In genomic region chr7:112752576-112752975, GRCh38 we compare ENCODE assay signal across 37 cellular contexts.
"Had no signal": no experiment of that assay in that cellular context is flagged by ENCODE, and none has a peak within 500 bp of the region (broad histone marks: within the 10 kb centered on the region; RNA-seq: fewer than 3 reads in every experiment).

No MANE protein-coding gene starts in this region.

- H3K27ac ChIP-seq: brain microvascular endothelial cell, KMS-11, RWPE1, VCaP had no signal

- H3K9ac ChIP-seq: KMS-11 had no signal

- DNase-seq: activated B cell treated with CpG ODN at 0.5 μM for 24 hours; activated CD4-positive, alpha-beta memory T cell treated with anti-CD3 and anti-CD28 coated beads for 36 hours; activated CD4-positive, alpha-beta T cell treated with anti-CD3 and anti-CD28 coated beads for 4 hours; activated CD4-positive, alpha-beta T cell treated with anti-CD3 and anti-CD28 coated beads, Interleukin-2, amount 50 U/mL, for 1 hour; activated CD4-positive, CD25-positive, alpha-beta regulatory T cell treated with anti-CD3 and anti-CD28 coated beads, Interleukin-2, amount 50 U/mL, for 72 hours; activated CD8-positive, alpha-beta memory T cell treated with anti-CD3 and anti-CD28 coated beads, Interleukin-2, amount 50 U/mL, for 48 hours; activated effector memory CD4-positive, alpha-beta T cell treated with Interleukin-2 at 50 U/mL for 16 hours; activated naive CD4-positive, alpha-beta T cell treated with anti-CD3 and anti-CD28 coated beads, Interleukin-2, amount 10 ng/mL, durations not matched to agents 7 days and 5 days; activated naive CD8-positive, alpha-beta T cell treated with anti-CD3 and anti-CD28 coated beads, Interleukin-2, amount 50 U/mL, for 24 hours; activated T-cell treated with anti-CD3 and anti-CD28 coated beads, Interleukin-2, amount 50 U/mL, for 48 hours; amniotic stem cell; aorta; brain microvascular endothelial cell; central memory CD4-positive, alpha-beta T cell; MM.1S; MV-4-11; NCI-H1092; NCI-H1417; NCI-H146; NCI-H187; NCI-H2029 treated with DMSO at 0.1 percent for 48 hours; NCI-H2171 treated with DMSO at 0.1 percent for 48 hours; NCI-H2227 treated with DMSO at 0.1 percent for 48 hours; NCI-H446 treated with DMSO at 0.1 percent for 48 hours; NCI-H524 treated with DMSO at 0.1 percent for 48 hours; PC-3; SIG-M5; SW 1271; T-helper 1 cell; T-helper 2 cell; T-helper 9 cell had no signal

- FAIRE-seq: RCC 7860 had no signal

- ATAC-seq: activated naive CD8-positive, alpha-beta T cell treated with anti-CD3 and anti-CD28 coated beads, Interleukin-2, amount 50 U/mL, for 24 hours; PC-3; Right ventricle myocardium inferior; SK-N-SH treated with all-trans-retinoic acid at 6 μM for 48 hours had no signal

- H3K36me3 ChIP-seq: brain microvascular endothelial cell had no signal

- H3K27me3 ChIP-seq: brain microvascular endothelial cell had no signal

- H3K4me2 ChIP-seq: KMS-11 had no signal
